Comparison of ENCODE assay signal across 8 cellular contexts in the genomic region with DNA sequence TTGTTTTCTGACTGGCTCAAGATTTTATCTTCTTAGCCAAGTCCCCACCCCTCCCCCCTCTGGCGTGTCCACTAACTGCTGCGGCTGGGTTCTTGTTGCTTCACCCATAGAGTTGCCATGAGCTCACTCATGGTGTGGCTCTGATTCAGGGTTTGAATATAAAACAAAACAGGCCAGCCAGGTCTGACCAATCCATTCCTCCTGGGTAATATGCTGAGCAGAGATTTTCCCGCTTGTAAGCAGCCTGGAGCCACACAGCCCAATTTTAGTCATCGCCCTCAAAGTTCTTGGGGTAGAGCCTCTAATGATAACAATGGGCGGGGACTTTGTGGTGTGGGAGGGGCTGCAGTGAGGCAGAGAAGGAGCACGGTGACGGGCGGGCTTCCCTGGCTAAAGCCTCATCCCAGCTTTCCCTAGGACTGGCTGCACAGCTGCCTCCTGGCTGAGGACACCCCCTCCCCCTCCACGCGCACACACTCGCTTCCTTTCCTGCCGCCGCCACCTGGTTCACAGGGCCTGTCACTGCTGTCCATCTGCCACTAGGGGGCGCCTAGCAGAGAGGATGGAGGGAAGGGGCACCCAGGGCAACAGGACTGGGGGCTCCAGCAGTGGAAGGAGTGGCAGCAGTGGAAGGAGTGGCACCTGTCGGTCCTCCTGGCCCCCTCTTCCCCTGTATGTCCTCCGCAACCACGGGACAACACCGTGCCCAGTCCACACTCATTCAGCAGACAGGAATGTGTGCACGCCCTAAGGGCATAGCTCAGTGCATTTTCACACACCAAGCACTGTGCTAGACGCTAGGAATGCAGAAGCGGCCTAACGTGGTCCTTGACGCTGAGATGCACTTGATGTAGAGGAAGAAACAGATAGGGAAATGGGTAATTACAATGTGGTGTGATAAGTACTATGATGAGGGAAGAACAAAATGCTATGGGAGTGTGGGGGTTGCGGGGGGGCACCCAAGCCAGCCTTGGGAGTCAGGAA. TPM values are rescaled to one million over a fixed set of nuclear protein-coding genes. Genes with fewer than 3 reads are reported as not detected.
DNase-seq lines count a peak whose midpoint lies in the region; ATAC-seq and TF ChIP-seq lines count a peak whose summit lies in the region.

No MANE protein-coding gene starts in this region.

- H3K4me1 ChIP-seq in adipocyte (ENCODE audit: control insufficient read depth, insufficient read depth, low read length), result peaks cover 11% of the 10 kb centered on the region
- peaks cover 9% of the 10 kb centered on the region for H3K4me1 ChIP-seq in hepatocyte (ENCODE audit: insufficient read depth)

- no peaks in the 10 kb centered on the region for H4K20me1 ChIP-seq in hepatocyte (ENCODE audit: insufficient read depth, poor library complexity, severe bottlenecking)

- peak; percentile 88 for ATAC-seq in GM18909 (IDR thresholded peaks at IDR 0.05; ENCODE audit: poor library complexity, unreplicated experiment)
- ATAC-seq in HG03439 (IDR thresholded peaks at IDR 0.05; ENCODE audit: unreplicated experiment), result no peak

- peak overlapping the region; percentile 28 for H3K9ac ChIP-seq in adipocyte (ENCODE audit: low read length)

- no peaks in the 10 kb centered on the region for H3K9me2 ChIP-seq in hepatocyte (replicated peaks; ENCODE audit: insufficient read depth)

- peaks cover 6% of the 10 kb centered on the region for H3K36me3 ChIP-seq in adipocyte (ENCODE audit: control insufficient read depth, insufficient read depth, low read length, severe bottlenecking)
- H3K36me3 ChIP-seq in hepatocyte (replicated peaks; ENCODE audit: insufficient read depth, low read depth), result no peaks in the 10 kb centered on the region

- no peak overlapping the region for H2AFZ ChIP-seq in hepatocyte

- H3K4me2 ChIP-seq in hepatocyte, result peak overlapping the region; percentile 60

- H3K9me3 ChIP-seq in adipocyte (ENCODE audit: control insufficient read depth, low read length), result no peaks in the 10 kb centered on the region
- no peaks in the 10 kb centered on the region for H3K9me3 ChIP-seq in hepatocyte (ENCODE audit: low read depth)

- H3K27me3 ChIP-seq in adipocyte (replicated peaks; ENCODE audit: control insufficient read depth, insufficient read depth, low read length) (peaks cover 17% of the 10 kb centered on the region), hepatocyte (no peaks in the 10 kb centered on the region)

- WGBS in hepatocyte (ENCODE audit: low lambda C conversion rate, missing lambda C conversion rate), result 33% methylated on average over 24 of the region's 24 CpGs

- DNase-seq in AG08396 (ENCODE audit: low spot score) (peak; percentile 51), HPDE6-E6E7 (ENCODE audit: extremely low spot score) (peak; percentile 65), SW480 (ENCODE audit: low spot score) (peak; percentile 41), adipocyte (ENCODE audit: low read depth) (peak; percentile 76), hepatocyte (ENCODE audit: low spot score) (peak; percentile 88)
- peak; percentile 54 for DNase-seq in stimulated activated CD4-positive, alpha-beta T cell treated with anti-CD3 and anti-CD28 coated beads, Interleukin-12 subunit alpha, Interleukin-12 subunit beta, amount 100 ng/mL, for 4 hours

- no peaks in the 10 kb centered on the region for H3K79me2 ChIP-seq in hepatocyte

- peak overlapping the region; percentile 58 for H3K27ac ChIP-seq in hepatocyte

- peak; percentile 80 for TF ChIP-seq CTCF in hepatocyte (IDR thresholded peaks at IDR 0.05; ENCODE audit: poor library complexity)

- peak overlapping the region; percentile 42 for H3K4me3 ChIP-seq in adipocyte (ENCODE audit: low read length)
- no peak overlapping the region for H3K4me3 ChIP-seq in hepatocyte

RNA-seq across cellular contexts. Expression of a gene that starts 26.8 kb away (rescaled TPM):
- 59.2 and 68.4 TPM in 2 replicates for total RNA-seq in hepatocyte
- polyA plus RNA-seq in hepatocyte, result 38.7 and 41.1 TPM in 2 replicates
